Comparison of ENCODE assay signal across 8 cellular contexts in the genomic region with DNA sequence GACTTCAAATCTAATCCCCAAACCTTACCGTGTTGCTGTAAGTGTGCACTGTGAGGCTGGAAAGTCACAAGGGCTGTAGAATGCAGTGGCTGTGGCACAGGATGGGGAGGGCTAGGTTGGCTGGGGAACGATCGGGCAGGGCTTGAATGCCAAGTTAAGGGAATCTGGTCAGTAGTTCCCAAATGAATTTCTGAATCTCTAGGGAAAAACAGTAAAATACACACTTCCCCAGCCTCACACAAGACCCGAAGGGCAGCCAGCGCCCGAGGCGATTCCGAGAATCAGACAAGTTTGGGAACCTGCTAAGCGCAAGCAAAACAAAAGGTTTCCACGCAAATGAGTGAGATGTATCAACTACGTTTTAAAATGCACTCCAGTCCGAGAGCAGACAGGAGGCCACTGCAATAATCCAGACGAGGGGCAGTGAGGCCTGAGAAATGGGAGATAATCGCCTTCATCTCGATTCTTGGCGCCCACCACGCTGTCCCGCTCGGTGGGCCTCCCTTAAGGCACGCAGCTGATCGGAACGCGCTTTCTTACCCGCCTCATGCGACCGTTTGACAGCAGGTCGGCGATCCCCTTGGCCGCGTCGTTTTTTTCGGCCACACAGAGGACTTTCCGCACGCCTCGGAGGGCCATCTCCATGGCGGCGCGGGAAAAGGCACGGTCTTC. TPM values are rescaled to one million over a fixed set of nuclear protein-coding genes. Genes with fewer than 3 reads are reported as not detected.
DNase-seq lines count a peak whose midpoint lies in the region; ATAC-seq and TF ChIP-seq lines count a peak whose summit lies in the region.

No MANE protein-coding gene starts in this region.

- TF ChIP-seq CTCF in uterus (IDR thresholded peaks at IDR 0.05): no peak

- H3K4ac ChIP-seq in mesenchymal stem cell (ENCODE audit: low read depth in 1 of 2, low read length in 2 of 2): peak overlapping the region; percentile 79 to 94

- H3K4me3 ChIP-seq in CD4-positive, CD25-positive, alpha-beta regulatory T cell (ENCODE audit: low read depth, low read length): peak overlapping the region; percentile 86
- H3K4me3 ChIP-seq in mesenchymal stem cell (ENCODE audit: insufficient read depth in 1 of 2, low read depth in 1 of 2, low read length in 2 of 2): peak overlapping the region; percentile 91 to 94
- peak overlapping the region; percentile 64 to 78 for H3K4me3 ChIP-seq in uterus

- peak overlapping the region; percentile 94 to 98 (median 96) for H3K4me3 Mint-ChIP-seq in CD4-positive, CD25-positive, alpha-beta regulatory T cell

- H3K9ac ChIP-seq in mesenchymal stem cell (ENCODE audit: low read length): peak overlapping the region; percentile 98

- TF ChIP-seq POLR2A in uterus (IDR thresholded peaks at IDR 0.05): no peak

- peaks cover 25% of the 10 kb centered on the region for H3K79me1 ChIP-seq in mesenchymal stem cell (replicated peaks; ENCODE audit: low read length, poor library complexity, severe bottlenecking)

- H3K9me3 Mint-ChIP-seq in CD4-positive, CD25-positive, alpha-beta regulatory T cell: no peaks in the 10 kb centered on the region

- no peak overlapping the region for H2BK12ac ChIP-seq in mesenchymal stem cell (ENCODE audit: low read length in 2 of 2)

- peaks cover 0 to 82% (median 45%) of the 10 kb centered on the region in 4 donors for H3K4me1 Mint-ChIP-seq in CD4-positive, CD25-positive, alpha-beta regulatory T cell

- H2AK5ac ChIP-seq in mesenchymal stem cell (ENCODE audit: low read length, severe bottlenecking): no peak overlapping the region

- H4K8ac ChIP-seq in mesenchymal stem cell (ENCODE audit: low read length): peak overlapping the region; percentile 41

- H3K27ac Mint-ChIP-seq in CD4-positive, CD25-positive, alpha-beta regulatory T cell: peak overlapping the region; percentile 98 to 99 (median 98)

- no peak overlapping the region for H2BK120ac ChIP-seq in mesenchymal stem cell (ENCODE audit: low read depth, low read length)

- H3K27me3 Mint-ChIP-seq in CD4-positive, CD25-positive, alpha-beta regulatory T cell: no peaks in the 10 kb centered on the region

- H4K91ac ChIP-seq in mesenchymal stem cell (ENCODE audit: low read length): peak overlapping the region; percentile 44

- peak overlapping the region; percentile 3 to 66 for H3K23ac ChIP-seq in mesenchymal stem cell (ENCODE audit: low read length in 2 of 2)

- DNase-seq in CD4-positive, CD25-positive, alpha-beta regulatory T cell: no peak
- DNase-seq in NCI-H748 treated with DMSO at 0.1 percent for 48 hours (lab: John Stamatoyannopoulos, UW): peak; percentile 14
- DNase-seq in mesenchymal stem cell: peak; percentile 46
- no peak for DNase-seq in uterus
- no peak for DNase-seq in NCI-H1930 (lab: John Stamatoyannopoulos, UW)
- no peak for DNase-seq in activated CD4-positive, alpha-beta T cell treated with anti-CD3 and anti-CD28 coated beads, Interleukin-2, amount 50 U/mL, for 4 hours

- intact Hi-C loops in uterus (cut with DNase I; ENCODE audit: low total_unique reads): no loop called here

- no peak overlapping the region for H2BK5ac ChIP-seq in mesenchymal stem cell (ENCODE audit: low read depth, low read length, poor library complexity, severe bottlenecking)

- H3K18ac ChIP-seq in mesenchymal stem cell (ENCODE audit: low read depth in 1 of 2, low read length in 2 of 2): peak overlapping the region; percentile 55 to 90

- H3K27ac ChIP-seq in CD4-positive, CD25-positive, alpha-beta regulatory T cell (ENCODE audit: insufficient read depth, low read length, poor library complexity, severe bottlenecking): peak overlapping the region; percentile 96
- H3K27ac ChIP-seq in cingulate gyrus (ENCODE audit: low read depth, low read length) (peak overlapping the region; percentile 94), mesenchymal stem cell (ENCODE audit: low read length, poor library complexity, severe bottlenecking) (peak overlapping the region; percentile 57), uterus (peak overlapping the region; percentile 84 to 89)

- peaks cover 14% of the 10 kb centered on the region for H3K36me3 ChIP-seq in CD4-positive, CD25-positive, alpha-beta regulatory T cell (ENCODE audit: control insufficient read depth, insufficient read depth, low read length)
- H3K36me3 ChIP-seq in mesenchymal stem cell (ENCODE audit: control insufficient read depth in 1 of 2, insufficient read depth in 2 of 2, low read depth in 1 of 2, low read length in 2 of 2): peaks cover 25 to 40% of the 10 kb centered on the region in 2 experiments
- no peaks in the 10 kb centered on the region for H3K36me3 ChIP-seq in uterus

- ATAC-seq in CD4-positive, CD25-positive, alpha-beta regulatory T cell (ENCODE audit: low read depth in 2 of 2): no peak
- peak; percentile 23 for ATAC-seq in GM21515 (IDR thresholded peaks at IDR 0.05; ENCODE audit: unreplicated experiment)

- WGBS in mesenchymal stem cell: under 1% methylated on average over 39 of the region's 39 CpGs

- no peaks in the 10 kb centered on the region for H3K27me3 ChIP-seq in CD4-positive, CD25-positive, alpha-beta regulatory T cell (ENCODE audit: control insufficient read depth, insufficient read depth, low read length)
- H3K27me3 ChIP-seq in mesenchymal stem cell (ENCODE audit: control insufficient read depth in 1 of 2, insufficient read depth in 1 of 2, low read length in 2 of 2) (no peaks in the 10 kb centered on the region), uterus (no peaks in the 10 kb centered on the region)

- H3K14ac ChIP-seq in mesenchymal stem cell (ENCODE audit: low read length in 2 of 2): peak overlapping the region in 1 of 2 experiments; percentile 87

- peaks cover 61% of the 10 kb centered on the region for H3K4me1 ChIP-seq in CD4-positive, CD25-positive, alpha-beta regulatory T cell (ENCODE audit: control insufficient read depth, insufficient read depth, low read length, poor library complexity, severe bottlenecking)
- peaks cover 23% of the 10 kb centered on the region for H3K4me1 ChIP-seq in mesenchymal stem cell (ENCODE audit: control insufficient read depth, insufficient read depth, low read depth, low read length)
- peaks cover 18 to 26% of the 10 kb centered on the region in 2 donors for H3K4me1 ChIP-seq in uterus

- peak overlapping the region; percentile 87 for H2AFZ ChIP-seq in mesenchymal stem cell (ENCODE audit: low read depth, low read length)

- H2BK15ac ChIP-seq in mesenchymal stem cell (ENCODE audit: low read depth, poor library complexity, severe bottlenecking): no peak overlapping the region

- H3K9me3 ChIP-seq in CD4-positive, CD25-positive, alpha-beta regulatory T cell (ENCODE audit: control insufficient read depth in 2 of 2, low read length in 2 of 2): no peaks in the 10 kb centered on the region
- H3K9me3 ChIP-seq in mesenchymal stem cell (ENCODE audit: control insufficient read depth, low read length) (no peaks in the 10 kb centered on the region), uterus (no peaks in the 10 kb centered on the region)

- peak overlapping the region; percentile 61 for H3K4me2 ChIP-seq in mesenchymal stem cell (ENCODE audit: low read length, poor library complexity, severe bottlenecking)

- peaks cover 9% of the 10 kb centered on the region for H3K36me3 Mint-ChIP-seq in CD4-positive, CD25-positive, alpha-beta regulatory T cell

RNA-seq across cellular contexts. Expression of a gene that starts 0.6 kb away (rescaled TPM):
- 50.4 TPM for total RNA-seq in CD4-positive, CD25-positive, alpha-beta regulatory T cell
- 10 to 100 TPM; 17.0 to 19.7 (median 18.4) TPM for polyA plus RNA-seq in CD4-positive, CD25-positive, alpha-beta regulatory T cell
- polyA plus RNA-seq in mesenchymal stem cell (2013, experiment 1 of 2): 12.8 TPM
- 12.5 TPM for polyA plus RNA-seq in mesenchymal stem cell (2013, experiment 2 of 2)
- total RNA-seq in uterus: 10 to 100 TPM; 28.9 to 89.7 (median 63.4) TPM

RNA-seq across cellular contexts. Expression of a gene that starts 0.9 kb away (rescaled TPM):
- 48.3 TPM for total RNA-seq in CD4-positive, CD25-positive, alpha-beta regulatory T cell
- 1 to 10 TPM; 3.5 to 6.3 (median 5.2) TPM for polyA plus RNA-seq in CD4-positive, CD25-positive, alpha-beta regulatory T cell
- polyA plus RNA-seq in mesenchymal stem cell (2013, experiment 1 of 2): 10.0 TPM
- polyA plus RNA-seq in mesenchymal stem cell (2013, experiment 2 of 2): 9.7 TPM
- 10 to 100 TPM in 2 of 4 donors, 1 to 10 TPM in 2; 3.6 to 16.2 (median 10.1) TPM for total RNA-seq in uterus

RNA-seq across cellular contexts. Expression of a gene that starts 49.2 kb away (rescaled TPM):
- 19.0 TPM for total RNA-seq in CD4-positive, CD25-positive, alpha-beta regulatory T cell
- polyA plus RNA-seq in CD4-positive, CD25-positive, alpha-beta regulatory T cell: 10 to 100 TPM; 31.5 to 44.7 (median 35.9) TPM
- 5.4 TPM for polyA plus RNA-seq in mesenchymal stem cell (2013, experiment 1 of 2)
- 5.5 TPM for polyA plus RNA-seq in mesenchymal stem cell (2013, experiment 2 of 2)
- 10 to 100 TPM; 10.9 to 35.9 (median 31.5) TPM for total RNA-seq in uterus

RNA-seq across cellular contexts. Expression of a gene that starts 53.7 kb away (rescaled TPM):
- 12.1 TPM for total RNA-seq in CD4-positive, CD25-positive, alpha-beta regulatory T cell
- polyA plus RNA-seq in CD4-positive, CD25-positive, alpha-beta regulatory T cell: 10 to 100 TPM; 11.7 to 19.9 (median 15.2) TPM
- 3.5 TPM for polyA plus RNA-seq in mesenchymal stem cell (2013, experiment 1 of 2)
- 3.6 TPM for polyA plus RNA-seq in mesenchymal stem cell (2013, experiment 2 of 2)
- 10 to 100 TPM; 12.8 to 34.5 (median 18.1) TPM for total RNA-seq in uterus

RNA-seq across cellular contexts. Expression of a gene that starts 55.7 kb away (rescaled TPM):
- total RNA-seq in CD4-positive, CD25-positive, alpha-beta regulatory T cell: 344 TPM
- polyA plus RNA-seq in CD4-positive, CD25-positive, alpha-beta regulatory T cell: 100 to 1,000 TPM; 123 to 154 (median 127) TPM
- polyA plus RNA-seq in mesenchymal stem cell (2013, experiment 1 of 2): 181 TPM
- polyA plus RNA-seq in mesenchymal stem cell (2013, experiment 2 of 2): 174 TPM
- 100 to 1,000 TPM in 3 of 4 donors, 10 to 100 TPM in 1; 93.0 to 307 (median 144) TPM for total RNA-seq in uterus

Comparison
In these comparisons a context has a peak if more than half of its experiments do, and no peak if none do; other contexts are left out.
1. DNase-seq: peak in NCI-H748 treated with DMSO at 0.1 percent for 48 hours (single experiment) and mesenchymal stem cell (single experiment); none in CD4-positive, CD25-positive, alpha-beta regulatory T cell (0 of 3), uterus (0 of 2), NCI-H1930 (0 of 2) and activated CD4-positive, alpha-beta T cell treated with anti-CD3 and anti-CD28 coated beads, Interleukin-2, amount 50 U/mL, for 4 hours (0 of 2).
2. Peak in every context shown above with its lines, with median percentiles within 50 percentile points of each other: H3K27ac ChIP-seq and H3K4me3 ChIP-seq.